ENCODE assay signal across 8 cellular contexts in the genomic region with DNA sequence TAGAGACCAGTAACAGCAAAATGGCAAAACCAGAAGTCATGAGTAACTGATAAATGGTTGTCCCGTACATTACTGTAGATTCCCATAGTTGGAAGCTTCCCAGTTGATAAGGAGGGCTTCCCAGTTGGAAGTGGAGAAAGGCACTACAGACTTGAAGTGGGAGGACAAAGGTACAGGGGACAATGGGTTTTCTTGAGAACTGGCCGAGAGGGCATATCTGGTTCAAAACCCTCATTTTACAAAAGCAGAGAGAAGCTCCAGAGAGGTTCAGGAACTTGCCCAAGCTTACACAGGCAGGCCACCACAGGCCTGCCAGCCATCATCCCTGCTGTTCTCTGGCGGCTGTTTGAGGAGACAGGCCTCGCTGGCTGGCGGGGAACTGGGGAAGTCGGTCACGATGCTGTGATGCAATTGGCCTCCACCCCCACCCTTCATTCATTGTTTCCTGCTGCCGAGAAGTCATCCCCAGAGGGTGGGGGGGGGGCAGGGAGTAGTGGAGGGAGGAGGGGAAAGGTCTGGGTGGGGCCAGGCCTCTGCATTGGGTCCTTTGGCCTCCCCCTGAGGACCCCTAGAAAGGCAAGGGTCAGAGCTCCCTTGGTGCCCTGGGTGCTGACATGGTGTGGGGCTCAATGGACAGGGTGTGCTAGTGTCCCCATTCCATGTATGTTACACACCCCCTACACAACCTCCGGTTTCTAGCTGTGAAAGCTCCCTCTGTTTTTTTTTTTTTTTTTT. TPM values are rescaled to one million over a fixed set of nuclear protein-coding genes. Genes with fewer than 3 reads are reported as not detected.
DNase-seq lines count a peak whose midpoint lies in the region; ATAC-seq and TF ChIP-seq lines count a peak whose summit lies in the region.

No MANE protein-coding gene starts in this region.

- peak; percentile 87 for DNase-seq in SKM-1 treated with dmso at 0.1 percent for 144 hours (lab: John Stamatoyannopoulos, UW; ENCODE audit: unreplicated experiment)
- DNase-seq in amniotic epithelial cell (ENCODE audit: low read depth), result peak; percentile 82
- peak; percentile 87 to 92 (median 90) for DNase-seq in right cardiac atrium
- no peak for DNase-seq in smooth muscle cell (lab: John Stamatoyannopoulos, UW; ENCODE audit: unreplicated experiment)
- DNase-seq in NCI-H524 (lab: John Stamatoyannopoulos, UW), result no peak

- peaks cover 21% of the 10 kb centered on the region for H3K79me2 ChIP-seq in smooth muscle cell (ENCODE audit: low read depth)

- intact Hi-C loops in right cardiac atrium (cut with DNase I), result no loop called here

- no peak for TF ChIP-seq CTCF in smooth muscle cell (IDR thresholded peaks at IDR 0.05; ENCODE audit: borderline replicate concordance, insufficient read depth, poor library complexity, severe bottlenecking)

- H4K20me1 ChIP-seq in smooth muscle cell (ENCODE audit: low read depth), result peaks cover 12% of the 10 kb centered on the region

- H3K27me3 ChIP-seq in right cardiac atrium (ENCODE audit: control insufficient read depth, insufficient read depth) (no peaks in the 10 kb centered on the region), smooth muscle cell (ENCODE audit: low read depth) (no peaks in the 10 kb centered on the region)

- peak overlapping the region; percentile 28 for H3K4me2 ChIP-seq in smooth muscle cell

- H2AFZ ChIP-seq in smooth muscle cell (ENCODE audit: low read depth), result no peak overlapping the region

- 9% methylated on average over 9 of the region's 9 CpGs for WGBS in right cardiac atrium
- 24% methylated on average over 9 of the region's 9 CpGs for WGBS in smooth muscle cell (ENCODE audit: low lambda C conversion rate)

- peak; percentile 80 for TF ChIP-seq POLR2A in GM19099 (IDR thresholded peaks at IDR 0.05; ENCODE audit: extremely low read depth, insufficient read length, low read depth)

- H3K4me3 ChIP-seq in right cardiac atrium (ENCODE audit: low read length) (no peak overlapping the region), smooth muscle cell (no peak overlapping the region)

- H3F3A ChIP-seq in smooth muscle cell (ENCODE audit: low read depth), result peaks cover 13% of the 10 kb centered on the region

- peak; percentile 21 to 49 for ATAC-seq in right cardiac atrium
- ATAC-seq in GM21360 (IDR thresholded peaks at IDR 0.05; ENCODE audit: unreplicated experiment), result no peak
- no peak for ATAC-seq in HG03432 (IDR thresholded peaks at IDR 0.05; ENCODE audit: unreplicated experiment)

- H3K4me1 ChIP-seq in right cardiac atrium (ENCODE audit: control insufficient read depth, insufficient read depth, low read length) (peaks cover 20% of the 10 kb centered on the region), smooth muscle cell (ENCODE audit: low read depth) (peaks cover 13% of the 10 kb centered on the region)

- H3K9ac ChIP-seq in smooth muscle cell (ENCODE audit: low read depth), result no peak overlapping the region

- H3K27ac ChIP-seq in right cardiac atrium (ENCODE audit: low read length) (peak overlapping the region; percentile 78), smooth muscle cell (ENCODE audit: low read depth) (peak overlapping the region; percentile 89)

- H3K9me3 ChIP-seq in right cardiac atrium (ENCODE audit: control insufficient read depth, low read length) (no peaks in the 10 kb centered on the region), smooth muscle cell (replicated peaks; ENCODE audit: low read depth) (no peaks in the 10 kb centered on the region)

- H3K36me3 ChIP-seq in smooth muscle cell (ENCODE audit: low read depth), result no peaks in the 10 kb centered on the region

RNA-seq across cellular contexts. Expression of gene UBALD2, which starts 3.0 kb away (rescaled TPM):
- total RNA-seq in right cardiac atrium, result 10 to 100 TPM; 19.8 to 28.9 (median 24.5) TPM
- polyA plus RNA-seq in right cardiac atrium, result 19.5 TPM
- 2.6 and 5.9 TPM in 2 replicates for total RNA-seq in smooth muscle cell
- 7.0 and 11.0 TPM in 2 replicates for polyA plus RNA-seq in smooth muscle cell

RNA-seq across cellular contexts. Expression of gene RNF157, which starts 27.9 kb away (rescaled TPM):
- 10 to 100 TPM; 10.2 to 18.8 (median 13.9) TPM for total RNA-seq in right cardiac atrium
- polyA plus RNA-seq in right cardiac atrium, result 12.1 TPM
- total RNA-seq in smooth muscle cell, result 0.09 and 1.2 TPM in 2 replicates
- 0.63 and 1.6 TPM in 2 replicates for polyA plus RNA-seq in smooth muscle cell

RNA-seq across cellular contexts. Expression of gene QRICH2, which starts 39.9 kb away (rescaled TPM):
- total RNA-seq in right cardiac atrium (1 to 10 TPM; 1.9 to 2.5 (median 2.2) TPM), smooth muscle cell (1.2 TPM in 2 replicates)
- polyA plus RNA-seq in right cardiac atrium (2.1 TPM), smooth muscle cell (1.1 and 1.5 TPM in 2 replicates)

Comparison
In these comparisons a context has a peak if more than half of its experiments do, and no peak if none do; other contexts are left out.
1. DNase-seq: peak in SKM-1 treated with dmso at 0.1 percent for 144 hours (single experiment), amniotic epithelial cell (single experiment) and right cardiac atrium (3 of 3); none in smooth muscle cell (single experiment) and NCI-H524 (0 of 2).
2. ATAC-seq: peak in right cardiac atrium (2 of 2); none in GM21360 (single experiment) and HG03432 (single experiment).